In the genomic region with DNA sequence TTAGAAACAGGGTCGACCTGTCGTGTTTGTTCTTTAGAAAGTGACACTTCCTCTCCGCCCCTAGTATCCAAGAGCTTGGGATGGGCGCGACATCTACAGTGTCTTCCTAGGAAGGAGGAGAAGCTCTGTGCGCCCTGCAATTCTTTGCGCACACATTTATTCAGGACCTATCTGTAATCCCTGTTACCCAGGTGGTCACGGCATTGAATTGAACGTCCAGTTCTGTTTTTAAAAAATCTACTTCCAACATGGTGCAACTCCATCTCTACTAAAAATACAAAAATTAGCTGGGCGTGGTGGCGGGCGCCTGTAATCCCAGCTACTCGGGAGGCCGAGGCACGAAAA, we compare ENCODE assay signal across 9 cellular contexts. TPM values are rescaled to one million over a fixed set of nuclear protein-coding genes. Genes with fewer than 3 reads are reported as not detected.
A peak's percentile ranks its signal among the peaks of the same experiment; 100 is the strongest.
DNase-seq lines count a peak whose midpoint lies in the region; ATAC-seq, FAIRE-seq and TF ChIP-seq lines count a peak whose summit lies in the region.
"Had no signal": no experiment of that assay in that cellular context is flagged by ENCODE, and none has a peak within 500 bp of the region (broad histone marks: within the 10 kb centered on the region; RNA-seq: fewer than 3 reads in every experiment).

No MANE protein-coding gene starts in this region.

- DNase-seq in astrocyte (ENCODE audit: low read depth) (no peak), kidney epithelial cell (ENCODE audit: low read depth) (no peak), NCI-H187 (lab: John Stamatoyannopoulos, UW) (no peak), posterior vena cava (ENCODE audit: low spot score) (no peak)
- DNase-seq in stimulated activated effector memory CD8-positive, alpha-beta T cell treated with anti-CD3 and anti-CD28 coated beads, Interleukin-12 subunit alpha, Interleukin-12 subunit beta, amount 100 ng/mL, for 72 hours (ENCODE audit: low spot score in 2 of 2): no peak
- DNase-seq in activated CD4-positive, CD25-positive, alpha-beta regulatory T cell (lab: John Stamatoyannopoulos, UW): no peak
- DNase-seq in activated CD4-positive, alpha-beta memory T cell treated with anti-CD3 and anti-CD28 coated beads, Interleukin-2, amount 10 ng/mL, durations not matched to agents 7 days and 5 days: no peak

- H3K27ac ChIP-seq in HUES48 (ENCODE audit: low read depth, low read length): peak overlapping the region; percentile 62
- peak overlapping the region; percentile 91 for H3K27ac ChIP-seq in astrocyte (ENCODE audit: low read depth, low read length)

- peak overlapping the region; percentile 64 for H2AFZ ChIP-seq in astrocyte (ENCODE audit: low read depth, low read length)

- no peaks in the 10 kb centered on the region for H3K9me3 ChIP-seq in HUES48 (ENCODE audit: control insufficient read depth, insufficient read depth, low read length)
- H3K9me3 ChIP-seq in astrocyte (ENCODE audit: insufficient read depth, low read depth, low read length): no peaks in the 10 kb centered on the region

- peaks cover 16% of the 10 kb centered on the region for H3K27me3 Mint-ChIP-seq in astrocyte (ENCODE audit: low read depth, unreplicated experiment)
- H3K27me3 Mint-ChIP-seq in activated CD4-positive, alpha-beta memory T cell treated with anti-CD3 and anti-CD28 coated beads, Interleukin-2, amount 10 ng/mL, durations not matched to agents 7 days and 5 days: peaks cover 62% of the 10 kb centered on the region

- FAIRE-seq in astrocyte (lab: Jason Lieb, UNC): no peak

- H3K4me2 ChIP-seq in astrocyte (ENCODE audit: low read length): peak overlapping the region; percentile 95

- intact Hi-C loops in posterior vena cava (cut with DNase I): no loop called here

- CTCF ChIA-PET in activated CD4-positive, alpha-beta memory T cell treated with anti-CD3 and anti-CD28 coated beads, Interleukin-2, amount 10 ng/mL, durations not matched to agents 7 days and 5 days (lab: Charles Lee): no interaction called here

- H3K27ac Mint-ChIP-seq in astrocyte (ENCODE audit: unreplicated experiment): peak overlapping the region; percentile 70
- no peak overlapping the region for H3K27ac Mint-ChIP-seq in stimulated activated effector memory CD8-positive, alpha-beta T cell treated with anti-CD3 and anti-CD28 coated beads, Interleukin-12 subunit alpha, Interleukin-12 subunit beta, amount 100 ng/mL, for 72 hours
- H3K27ac Mint-ChIP-seq in activated CD4-positive, alpha-beta memory T cell treated with anti-CD3 and anti-CD28 coated beads, Interleukin-2, amount 10 ng/mL, durations not matched to agents 7 days and 5 days: no peak overlapping the region
- H3K27ac Mint-ChIP-seq: T-helper 1 cell treated with Interleukin-12 subunit alpha and Interleukin-12 subunit beta and Interleukin-4 antibody, amounts not matched to agents 30 μg/mL and 1 μg/mL, for 36 hours had no signal

- H3K4me1 ChIP-seq in HUES48 (ENCODE audit: control insufficient read depth, insufficient read depth, low read length) (peaks cover 19% of the 10 kb centered on the region), astrocyte (ENCODE audit: insufficient read depth, low read length) (peaks cover 38% of the 10 kb centered on the region)

- peak overlapping the region; percentile 79 for H3K4me3 Mint-ChIP-seq in astrocyte (ENCODE audit: unreplicated experiment)
- peak overlapping the region; percentile 13 for H3K4me3 Mint-ChIP-seq in stimulated activated effector memory CD8-positive, alpha-beta T cell treated with anti-CD3 and anti-CD28 coated beads, Interleukin-12 subunit alpha, Interleukin-12 subunit beta, amount 100 ng/mL, for 72 hours
- no peak overlapping the region for H3K4me3 Mint-ChIP-seq in activated CD4-positive, alpha-beta memory T cell treated with anti-CD3 and anti-CD28 coated beads, Interleukin-2, amount 10 ng/mL, durations not matched to agents 7 days and 5 days

- peaks cover 43% of the 10 kb centered on the region for H3K79me2 ChIP-seq in astrocyte (ENCODE audit: insufficient read depth, low read length)

- TF ChIP-seq CTCF in astrocyte (IDR thresholded peaks at IDR 0.05; ENCODE audit: insufficient read depth, low read depth, low read length) (no peak), kidney epithelial cell (IDR thresholded peaks at IDR 0.05; ENCODE audit: insufficient read depth, low read length, poor library complexity, severe bottlenecking) (no peak)

- POLR2A ChIA-PET in activated CD4-positive, alpha-beta memory T cell treated with anti-CD3 and anti-CD28 coated beads, Interleukin-2, amount 10 ng/mL, durations not matched to agents 7 days and 5 days (lab: Charles Lee): interaction anchor here (0.9 kb wide), 1 partner anchor 13 kb away, joined by 3 read pairs; no protein-coding TSS in a partner anchor

- peaks cover 17% of the 10 kb centered on the region for H3K4me1 Mint-ChIP-seq in astrocyte (ENCODE audit: low read depth, unreplicated experiment)
- H3K4me1 Mint-ChIP-seq in stimulated activated effector memory CD8-positive, alpha-beta T cell treated with anti-CD3 and anti-CD28 coated beads, Interleukin-12 subunit alpha, Interleukin-12 subunit beta, amount 100 ng/mL, for 72 hours: peaks cover 22% of the 10 kb centered on the region
- H3K4me1 Mint-ChIP-seq in activated CD4-positive, alpha-beta memory T cell treated with anti-CD3 and anti-CD28 coated beads, Interleukin-2, amount 10 ng/mL, durations not matched to agents 7 days and 5 days: peaks cover 13% of the 10 kb centered on the region

- peaks cover 2% of the 10 kb centered on the region for H3K9me3 Mint-ChIP-seq in astrocyte (ENCODE audit: unreplicated experiment)
- no peaks in the 10 kb centered on the region for H3K9me3 Mint-ChIP-seq in stimulated activated effector memory CD8-positive, alpha-beta T cell treated with anti-CD3 and anti-CD28 coated beads, Interleukin-12 subunit alpha, Interleukin-12 subunit beta, amount 100 ng/mL, for 72 hours
- no peaks in the 10 kb centered on the region for H3K9me3 Mint-ChIP-seq in activated CD4-positive, alpha-beta memory T cell treated with anti-CD3 and anti-CD28 coated beads, Interleukin-2, amount 10 ng/mL, durations not matched to agents 7 days and 5 days
- H3K9me3 Mint-ChIP-seq: T-helper 1 cell treated with Interleukin-12 subunit alpha and Interleukin-12 subunit beta and Interleukin-4 antibody, amounts not matched to agents 30 μg/mL and 1 μg/mL, for 36 hours had no signal

- H3K36me3 ChIP-seq in HUES48 (ENCODE audit: control insufficient read depth, insufficient read depth, low read length) (peaks cover 12% of the 10 kb centered on the region; the same call in 1 of the 2 replicates), astrocyte (ENCODE audit: insufficient read depth, low read length) (peaks cover 19% of the 10 kb centered on the region), kidney epithelial cell (ENCODE audit: control insufficient read depth, insufficient read depth, low read length) (peaks cover 2% of the 10 kb centered on the region)

- peaks cover 10% of the 10 kb centered on the region for H3K36me3 Mint-ChIP-seq in astrocyte (ENCODE audit: low read depth, unreplicated experiment)
- H3K36me3 Mint-ChIP-seq in stimulated activated effector memory CD8-positive, alpha-beta T cell treated with anti-CD3 and anti-CD28 coated beads, Interleukin-12 subunit alpha, Interleukin-12 subunit beta, amount 100 ng/mL, for 72 hours: no peaks in the 10 kb centered on the region
- no peaks in the 10 kb centered on the region for H3K36me3 Mint-ChIP-seq in activated CD4-positive, alpha-beta memory T cell treated with anti-CD3 and anti-CD28 coated beads, Interleukin-2, amount 10 ng/mL, durations not matched to agents 7 days and 5 days (ENCODE audit: low read depth)

- no peak overlapping the region for H3K9ac ChIP-seq in HUES48 (ENCODE audit: low read depth, low read length)
- H3K9ac ChIP-seq in astrocyte (ENCODE audit: low read length): peak overlapping the region; percentile 95

- H3K27me3 ChIP-seq in HUES48 (ENCODE audit: control insufficient read depth, insufficient read depth, low read length) (peaks cover 72% of the 10 kb centered on the region), astrocyte (ENCODE audit: insufficient read depth, low read length) (no peaks in the 10 kb centered on the region), kidney epithelial cell (ENCODE audit: control insufficient read depth, insufficient read depth, low read length) (no peaks in the 10 kb centered on the region)

- H4K20me1 ChIP-seq in astrocyte (ENCODE audit: insufficient read depth, low read length): peaks cover 13% of the 10 kb centered on the region

- no peak for ATAC-seq in stimulated activated effector memory CD8-positive, alpha-beta T cell treated with anti-CD3 and anti-CD28 coated beads, Interleukin-12 subunit alpha, Interleukin-12 subunit beta, amount 100 ng/mL, for 72 hours

- H3K4me3 ChIP-seq in HUES48 (ENCODE audit: low read depth, low read length): peak overlapping the region; percentile 77
- peak overlapping the region; percentile 90 for H3K4me3 ChIP-seq in astrocyte (ENCODE audit: insufficient read depth, low read depth, low read length)
- peak overlapping the region; percentile 90 for H3K4me3 ChIP-seq in kidney epithelial cell (ENCODE audit: low read depth, low read length)

RNA-seq across cellular contexts. Expression of a gene that starts 0.6 kb away (rescaled TPM):
- total RNA-seq in astrocyte: 403 and 411 TPM in 2 replicates
- 245 and 264 TPM in 2 replicates for total RNA-seq in kidney epithelial cell
- not detected for total RNA-seq in activated CD4-positive, alpha-beta memory T cell treated with anti-CD3 and anti-CD28 coated beads, Interleukin-2, amount 10 ng/mL, durations not matched to agents 7 days and 5 days
- 100 to 1,000 TPM; 109 to 176 TPM for total RNA-seq in posterior vena cava

Comparison
In these comparisons a context has a peak if more than half of its experiments do, and no peak if none do; other contexts are left out.
1. RNA of a gene that starts 0.6 kb away (total RNA-seq): 403 to 411 TPM in astrocyte, 245 to 264 TPM in kidney epithelial cell and 109 to 176 TPM in posterior vena cava; not detected in activated CD4-positive, alpha-beta memory T cell treated with anti-CD3 and anti-CD28 coated beads, Interleukin-2, amount 10 ng/mL, durations not matched to agents 7 days and 5 days; every median in the first group is over 100 times any median in the second.
2. Peak in every context shown above with its lines, with median percentiles within 50 percentile points of each other: H3K4me3 ChIP-seq.